ENCODE assay signal across 27 cellular contexts in the genomic region with DNA sequence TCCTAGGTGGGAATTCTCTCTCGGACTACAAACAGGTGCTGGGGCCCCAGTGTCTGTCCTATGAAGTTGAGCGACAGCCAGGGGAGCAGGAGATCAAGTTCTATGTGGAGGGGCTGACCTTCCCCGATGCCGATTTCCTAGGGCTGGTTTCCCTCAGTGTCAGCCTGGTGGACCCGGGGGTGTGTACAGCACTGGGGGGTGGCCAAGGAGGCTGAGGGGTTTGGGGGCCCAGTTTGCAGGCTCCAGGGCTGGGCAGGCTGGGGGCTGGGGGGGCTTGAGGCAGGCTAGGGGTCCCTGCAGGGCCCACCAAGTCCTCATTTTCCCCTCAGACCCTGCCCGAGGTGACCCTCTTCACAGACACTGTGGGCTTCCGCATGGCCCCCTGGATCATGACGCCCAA. TPM values are rescaled to one million over a fixed set of nuclear protein-coding genes. Genes with fewer than 3 reads are reported as not detected.
"Had no signal": no experiment of that assay in that cellular context is flagged by ENCODE, and none has a peak within 500 bp of the region (broad histone marks: within the 10 kb centered on the region; RNA-seq: fewer than 3 reads in every experiment).

No MANE protein-coding gene starts in this region.

- H3K27me3 Mint-ChIP-seq: activated CD4-positive, alpha-beta memory T cell treated with anti-CD3 and anti-CD28 coated beads, Interleukin-2, amount 10 ng/mL, durations not matched to agents 7 days and 5 days had no signal

- H3K9me3 Mint-ChIP-seq: activated CD4-positive, alpha-beta memory T cell treated with anti-CD3 and anti-CD28 coated beads, Interleukin-2, amount 10 ng/mL, durations not matched to agents 7 days and 5 days; activated naive CD4-positive, alpha-beta T cell treated with anti-CD3 and anti-CD28 coated beads for 36 hours; activated T-helper 17 cell treated with anti-CD3 and anti-CD28 coated beads, Interleukin-2, amount 50 U/mL, for 72 hours had no signal

- H3K4me1 ChIP-seq: adrenal gland had no signal

- H3K4me1 Mint-ChIP-seq: activated CD4-positive, alpha-beta memory T cell treated with anti-CD3 and anti-CD28 coated beads, Interleukin-2, amount 10 ng/mL, durations not matched to agents 7 days and 5 days; activated T-helper 17 cell treated with anti-CD3 and anti-CD28 coated beads, Interleukin-2, amount 50 U/mL, for 72 hours had no signal

- ATAC-seq: activated T-helper 17 cell treated with anti-CD3 and anti-CD28 coated beads, Interleukin-2, amount 50 U/mL, for 72 hours had no signal

- H3K4me3 ChIP-seq: adrenal gland, MG63, Peyer's patch, SK-N-MC had no signal

- H3K36me3 ChIP-seq: adrenal gland, MG63, Peyer's patch had no signal

- H3K27me3 ChIP-seq: adrenal gland, MG63, Peyer's patch had no signal

- H3K36me3 Mint-ChIP-seq: activated naive CD8-positive, alpha-beta T cell had no signal

- H3K9me3 ChIP-seq: adrenal gland, MG63, Peyer's patch had no signal

- H3K27ac Mint-ChIP-seq: activated CD4-positive, alpha-beta memory T cell treated with anti-CD3 and anti-CD28 coated beads, Interleukin-2, amount 10 ng/mL, durations not matched to agents 7 days and 5 days; activated naive CD4-positive, alpha-beta T cell treated with anti-CD3 and anti-CD28 coated beads for 36 hours; activated naive CD8-positive, alpha-beta T cell; activated T-helper 17 cell treated with anti-CD3 and anti-CD28 coated beads, Interleukin-2, amount 50 U/mL, for 72 hours had no signal

- DNase-seq: activated CD4-positive, alpha-beta memory T cell treated with anti-CD3 and anti-CD28 coated beads, Interleukin-2, amount 10 ng/mL, durations not matched to agents 7 days and 5 days; activated CD4-positive, alpha-beta T cell treated with anti-CD3 and anti-CD28 coated beads, Interleukin-2, amount 50 U/mL, for 1 hour; activated CD4-positive, CD25-positive, alpha-beta regulatory T cell; activated gamma-delta T cell; activated naive CD4-positive, alpha-beta T cell treated with anti-CD3 and anti-CD28 coated beads for 36 hours; activated T-cell treated with anti-CD3 and anti-CD28 coated beads for 4 hours; activated T-cell treated with anti-CD3 and anti-CD28 coated beads, Interleukin-2, amount 50 U/mL, for 48 hours; adrenal gland; anterior cingulate cortex; cerebellar nuclear complex; MG63; MV-4-11; NCI-H1105; NCI-H1436; NCI-H187; NCI-H2081 treated with DMSO at 0.1 percent for 48 hours; NCI-H446; NCI-H524; Peyer's patch; T-helper 1 cell had no signal

- H3K27ac ChIP-seq: adrenal gland, Peyer's patch, SK-N-MC, VCaP had no signal

- H3K4me3 Mint-ChIP-seq: activated CD4-positive, alpha-beta memory T cell treated with anti-CD3 and anti-CD28 coated beads, Interleukin-2, amount 10 ng/mL, durations not matched to agents 7 days and 5 days; activated naive CD4-positive, alpha-beta T cell treated with anti-CD3 and anti-CD28 coated beads for 36 hours; activated naive CD8-positive, alpha-beta T cell; activated T-helper 17 cell treated with anti-CD3 and anti-CD28 coated beads, Interleukin-2, amount 50 U/mL, for 72 hours had no signal

RNA-seq across cellular contexts. Expression of gene PADI3, which starts 20.3 kb away (rescaled TPM):
- total RNA-seq: activated CD4-positive, alpha-beta memory T cell treated with anti-CD3 and anti-CD28 coated beads, Interleukin-2, amount 10 ng/mL, durations not matched to agents 7 days and 5 days; activated CD8-positive, alpha-beta memory T cell treated with anti-CD3 and anti-CD28 coated beads for 36 hours; activated naive CD4-positive, alpha-beta T cell treated with anti-CD3 and anti-CD28 coated beads for 36 hours; activated T-helper 17 cell treated with anti-CD3 and anti-CD28 coated beads, Interleukin-2, amount 50 U/mL, for 72 hours; adrenal gland; cardiac septum; Peyer's patch; T-helper 2 cell treated with Interferon-gamma antibody and Interleukin-4, amounts not matched to agents 100 ng/mL and 5 ng/mL, for 36 hours had no signal
- polyA plus RNA-seq: adrenal gland had no signal

RNA-seq across cellular contexts. Expression of gene PADI1, which starts 23.7 kb away (rescaled TPM):
- total RNA-seq: activated CD4-positive, alpha-beta memory T cell treated with anti-CD3 and anti-CD28 coated beads, Interleukin-2, amount 10 ng/mL, durations not matched to agents 7 days and 5 days; activated CD8-positive, alpha-beta memory T cell treated with anti-CD3 and anti-CD28 coated beads for 36 hours; activated naive CD4-positive, alpha-beta T cell treated with anti-CD3 and anti-CD28 coated beads for 36 hours; activated T-helper 17 cell treated with anti-CD3 and anti-CD28 coated beads, Interleukin-2, amount 50 U/mL, for 72 hours; adrenal gland; cardiac septum; Peyer's patch; T-helper 2 cell treated with Interferon-gamma antibody and Interleukin-4, amounts not matched to agents 100 ng/mL and 5 ng/mL, for 36 hours had no signal
